Comparison of ENCODE assay signal across 13 cellular contexts in genomic region chr20:37575884-37576283, GRCh38. TPM values are rescaled to one million over a fixed set of nuclear protein-coding genes. Genes with fewer than 3 reads are reported as not detected.
A peak's percentile ranks its signal among the peaks of the same experiment; 100 is the strongest.
DNase-seq lines count a peak whose midpoint lies in the region; ATAC-seq and TF ChIP-seq lines count a peak whose summit lies in the region.
"Had no signal": no experiment of that assay in that cellular context is flagged by ENCODE, and none has a peak within 500 bp of the region (broad histone marks: within the 10 kb centered on the region; RNA-seq: fewer than 3 reads in every experiment).

No MANE protein-coding gene starts in this region.

- ATAC-seq in SK-N-SH treated with all-trans-retinoic acid at 6 μM for 48 hours (no peak), HG02642 (IDR thresholded peaks at IDR 0.05; ENCODE audit: poor library complexity, unreplicated experiment) (no peak), HG03571 (IDR thresholded peaks at IDR 0.05; ENCODE audit: unreplicated experiment) (no peak)
- ATAC-seq: gastrocnemius medialis, right cardiac atrium had no signal

- H3K4me2 ChIP-seq in DOHH2 (ENCODE audit: low read length): 0 out of 2 replicates have a peak overlapping the region, but pooled peaks have one; percentile 15

- H3K27ac ChIP-seq in DOHH2 (ENCODE audit: low read depth, low read length): no peak overlapping the region
- H3K27ac ChIP-seq: breast epithelium, gastrocnemius medialis, Peyer's patch had no signal

- no peak for TF ChIP-seq CTCF in DOHH2 (IDR thresholded peaks at IDR 0.05; ENCODE audit: low read depth, low read length, poor library complexity, severe bottlenecking)

- no peaks in the 10 kb centered on the region for H3K79me2 ChIP-seq in DOHH2 (ENCODE audit: control insufficient read depth, low read length)

- DNase-seq in H7 (peak; percentile 79), RPMI8226 (peak; percentile 43), iPS-NIHi11 (ENCODE audit: low spot score) (peak; percentile 59), kidney glomerular epithelial cell (lab: John Stamatoyannopoulos, UW) (no peak)
- DNase-seq: activated naive CD4-positive, alpha-beta T cell treated with anti-CD3 and anti-CD28 coated beads, Interleukin-2, amount 10 ng/mL, durations not matched to agents 7 days and 5 days; gastrocnemius medialis; right cardiac atrium had no signal

- H3K9me2 ChIP-seq in DOHH2 (replicated peaks; ENCODE audit: control insufficient read depth, low read length): no peaks in the 10 kb centered on the region

- no peaks in the 10 kb centered on the region for H3K36me3 ChIP-seq in DOHH2 (ENCODE audit: control insufficient read depth, low read length)
- no peaks in the 10 kb centered on the region for H3K36me3 ChIP-seq in H7 (replicated peaks; ENCODE audit: control insufficient read depth, insufficient read depth, low read length)
- H3K36me3 ChIP-seq: breast epithelium, gastrocnemius medialis, Peyer's patch had no signal

- no peaks in the 10 kb centered on the region for H3K9me3 ChIP-seq in DOHH2 (ENCODE audit: control insufficient read depth, insufficient read depth, low read length)
- H3K9me3 ChIP-seq: breast epithelium, gastrocnemius medialis, Peyer's patch had no signal

- no peak overlapping the region for H3K4me3 ChIP-seq in DOHH2 (ENCODE audit: low read length)
- H3K4me3 ChIP-seq in H7 (ENCODE audit: insufficient read depth, low read depth, low read length): no peak overlapping the region
- H3K4me3 ChIP-seq: breast epithelium, gastrocnemius medialis, Peyer's patch had no signal

- H4K20me1 ChIP-seq in DOHH2 (ENCODE audit: control insufficient read depth, insufficient read depth, low read depth, low read length): no peaks in the 10 kb centered on the region

- H3K4me1 ChIP-seq in DOHH2 (ENCODE audit: control insufficient read depth, low read length): peaks cover 19% of the 10 kb centered on the region
- H3K4me1 ChIP-seq: breast epithelium, gastrocnemius medialis, Peyer's patch had no signal

- H3K27me3 ChIP-seq in DOHH2 (ENCODE audit: control insufficient read depth, low read length) (0 out of 2 replicates have a peak, but pooled peaks cover 2% of the 10 kb centered on the region), H7 (ENCODE audit: control insufficient read depth, insufficient read depth, low read length) (no peaks in the 10 kb centered on the region)
- H3K27me3 ChIP-seq: Peyer's patch had no signal

- no peaks in the 10 kb centered on the region for H3F3A ChIP-seq in DOHH2 (ENCODE audit: control insufficient read depth, insufficient read depth)

TF ChIP-seq in SK-N-SH treated with all-trans-retinoic acid at 6 μM for 48 hours, 23 proteins besides CTCF, POLR2A, EP300 and RAD21:
- TF ChIP-seq PPARA (CRISPR knock-in tag; IDR thresholded peaks at IDR 0.05; ENCODE audit: borderline replicate concordance) (no peak), TOX (CRISPR knock-in tag; IDR thresholded peaks at IDR 0.05; ENCODE audit: borderline replicate concordance) (no peak), ZC3H10 (CRISPR knock-in tag; IDR thresholded peaks at IDR 0.05) (no peak), ZNF8 (CRISPR knock-in tag; IDR thresholded peaks at IDR 0.05) (no peak), RARB (CRISPR knock-in tag; IDR thresholded peaks at IDR 0.05) (no peak), GLIS3 (CRISPR knock-in tag; IDR thresholded peaks at IDR 0.05) (no peak), ZNF70 (CRISPR knock-in tag; IDR thresholded peaks at IDR 0.05) (no peak)
- TF ChIP-seq, protein P1, sequence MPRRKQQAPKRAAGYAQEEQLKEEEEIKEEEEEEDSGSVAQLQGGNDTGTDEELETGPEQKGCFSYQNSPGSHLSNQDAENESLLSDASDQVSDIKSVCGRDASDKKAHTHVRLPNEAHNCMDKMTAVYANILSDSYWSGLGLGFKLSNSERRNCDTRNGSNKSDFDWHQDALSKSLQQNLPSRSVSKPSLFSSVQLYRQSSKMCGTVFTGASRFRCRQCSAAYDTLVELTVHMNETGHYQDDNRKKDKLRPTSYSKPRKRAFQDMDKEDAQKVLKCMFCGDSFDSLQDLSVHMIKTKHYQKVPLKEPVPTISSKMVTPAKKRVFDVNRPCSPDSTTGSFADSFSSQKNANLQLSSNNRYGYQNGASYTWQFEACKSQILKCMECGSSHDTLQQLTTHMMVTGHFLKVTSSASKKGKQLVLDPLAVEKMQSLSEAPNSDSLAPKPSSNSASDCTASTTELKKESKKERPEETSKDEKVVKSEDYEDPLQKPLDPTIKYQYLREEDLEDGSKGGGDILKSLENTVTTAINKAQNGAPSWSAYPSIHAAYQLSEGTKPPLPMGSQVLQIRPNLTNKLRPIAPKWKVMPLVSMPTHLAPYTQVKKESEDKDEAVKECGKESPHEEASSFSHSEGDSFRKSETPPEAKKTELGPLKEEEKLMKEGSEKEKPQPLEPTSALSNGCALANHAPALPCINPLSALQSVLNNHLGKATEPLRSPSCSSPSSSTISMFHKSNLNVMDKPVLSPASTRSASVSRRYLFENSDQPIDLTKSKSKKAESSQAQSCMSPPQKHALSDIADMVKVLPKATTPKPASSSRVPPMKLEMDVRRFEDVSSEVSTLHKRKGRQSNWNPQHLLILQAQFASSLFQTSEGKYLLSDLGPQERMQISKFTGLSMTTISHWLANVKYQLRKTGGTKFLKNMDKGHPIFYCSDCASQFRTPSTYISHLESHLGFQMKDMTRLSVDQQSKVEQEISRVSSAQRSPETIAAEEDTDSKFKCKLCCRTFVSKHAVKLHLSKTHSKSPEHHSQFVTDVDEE (CRISPR knock-in tag; IDR thresholded peaks at IDR 0.05): no peak

RNA-seq across cellular contexts. Expression of gene BLCAP, which starts 48.2 kb away (rescaled TPM):
- 58.9 and 72.8 TPM in 2 replicates for total RNA-seq in H7 (2014; rRNA removed; shearing (Covaris generic))

RNA-seq across cellular contexts. Expression of gene NNAT, which starts 54.8 kb away (rescaled TPM):
- 205 and 219 TPM in 2 replicates for total RNA-seq in H7 (2014; rRNA removed; shearing (Covaris generic))
- total RNA-seq: Peyer's patch had no signal
